ENCODE assay signal across 32 cellular contexts in the genomic region with DNA sequence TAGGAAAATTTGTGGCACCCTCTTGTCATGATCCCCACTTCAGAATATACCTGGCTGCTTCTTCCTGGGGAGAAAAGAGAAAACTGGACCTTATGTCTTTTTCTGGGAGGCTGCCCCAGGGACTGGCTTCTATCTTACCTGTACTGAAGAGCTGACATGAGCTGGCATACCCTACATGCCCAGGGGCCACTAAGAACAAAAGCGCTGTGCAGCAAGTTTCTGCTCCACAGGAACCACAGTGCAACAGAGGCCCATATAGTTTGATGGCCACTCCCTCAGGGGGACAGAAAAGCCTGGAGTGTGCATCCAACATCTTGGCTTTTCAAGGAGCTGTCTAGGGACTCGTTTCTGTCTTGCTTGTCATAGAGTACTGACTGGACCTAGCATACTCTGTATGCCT.
"Had no signal": no experiment of that assay in that cellular context is flagged by ENCODE, and none has a peak within 500 bp of the region (broad histone marks: within the 10 kb centered on the region; RNA-seq: fewer than 3 reads in every experiment).

No MANE protein-coding gene starts in this region.

- H3K9me3 ChIP-seq: ovary, psoas muscle, suprapubic skin, testis, tibial artery, transverse colon, upper lobe of right lung, uterus had no signal

- H3K27ac ChIP-seq: neural progenitor cell, ovary, parathyroid adenoma, psoas muscle, skin epidermis, spleen, suprapubic skin, testis, tibial artery, transverse colon, upper lobe of right lung, uterus had no signal

- H3K4me3 ChIP-seq: neural progenitor cell, ovary, psoas muscle, skin epidermis, smooth muscle cell, spleen, suprapubic skin, testis, tibial artery, transverse colon, upper lobe of right lung, uterus had no signal

- DNase-seq: naive thymus-derived CD4-positive, alpha-beta T cell; natural killer cell; nephron progenitor cell; occipital lobe; ovary; posterior cingulate gyrus; psoas muscle; right cardiac atrium; spleen; stimulated activated CD4-positive, alpha-beta T cell treated with anti-CD3 and anti-CD28 coated beads, Interleukin-12 subunit alpha, Interleukin-12 subunit beta, amount 100 ng/mL, for 4 hours; stimulated activated CD4-positive, alpha-beta T cell treated with anti-CD3 and anti-CD28 coated beads, Interleukin-1b, Interleukin-23, amount 100 ng/mL, for 48 hours; stimulated activated CD4-positive, alpha-beta T cell treated with anti-CD3 and anti-CD28 coated beads, Interleukin-4, amount 100 ng/mL, for 1 hour; stimulated activated CD4-positive, alpha-beta T cell treated with anti-CD3 and anti-CD28 coated beads, Interleukin-4, amount 100 ng/mL, for 4 hours; stimulated activated CD8-positive, alpha-beta memory T cell treated with anti-CD3 and anti-CD28 coated beads, Interleukin-4, amount 100 ng/mL, for 48 hours; stimulated activated naive CD4-positive, alpha-beta T cell; stimulated activated naive CD8-positive, alpha-beta T cell treated with anti-CD3 and anti-CD28 coated beads, Interleukin-15, amount 100 ng/mL, for 72 hours; stimulated activated naive CD8-positive, alpha-beta T cell treated with anti-CD3 and anti-CD28 coated beads, Interleukin-15, Interleukin-2, amounts not matched to agents 100 U/mL and 50 U/mL, for 24 hours; substantia nigra; testis; tibial artery; transverse colon; upper lobe of right lung; uterus had no signal

- H3K27me3 Mint-ChIP-seq: naive thymus-derived CD4-positive, alpha-beta T cell; progenitor cell of endocrine pancreas; stimulated activated memory B cell treated with anti-CD40 and anti-IgM and Interleukin-4, amounts not matched to agents 10 μg/mL and 1 μg/mL and 100 μg/mL, for 72 hours; stimulated activated naive CD8-positive, alpha-beta T cell treated with anti-CD3 and anti-CD28 coated beads, Interleukin-15, amount 100 ng/mL, for 72 hours; type B pancreatic cell had no signal

- H3K4me1 ChIP-seq: neural progenitor cell, parathyroid adenoma, psoas muscle, spleen, suprapubic skin, testis, tibial artery, transverse colon, upper lobe of right lung, uterus had no signal

- H3K4me3 Mint-ChIP-seq: naive thymus-derived CD4-positive, alpha-beta T cell; natural killer cell; nephron progenitor cell; neural progenitor cell; stimulated activated memory B cell treated with anti-CD40 and anti-IgM and Interleukin-4, amounts not matched to agents 10 μg/mL and 1 μg/mL and 100 μg/mL, for 72 hours; stimulated activated naive CD8-positive, alpha-beta T cell treated with anti-CD3 and anti-CD28 coated beads, Interleukin-15, amount 100 ng/mL, for 72 hours; type B pancreatic cell had no signal

- H3K27me3 ChIP-seq: neural progenitor cell, ovary, spleen, suprapubic skin, testis, tibial artery, transverse colon, upper lobe of right lung, uterus had no signal

- H3K4me1 Mint-ChIP-seq: naive thymus-derived CD4-positive, alpha-beta T cell; natural killer cell; nephron progenitor cell; neural progenitor cell; stimulated activated memory B cell treated with anti-CD40 and anti-IgM and Interleukin-4, amounts not matched to agents 10 μg/mL and 1 μg/mL and 100 μg/mL, for 72 hours; stimulated activated naive CD8-positive, alpha-beta T cell treated with anti-CD3 and anti-CD28 coated beads, Interleukin-15, amount 100 ng/mL, for 72 hours had no signal

- H3K36me3 ChIP-seq: ovary, suprapubic skin, tibial artery, transverse colon, upper lobe of right lung, uterus had no signal

- ATAC-seq: naive thymus-derived CD4-positive, alpha-beta T cell; natural killer cell; psoas muscle; right cardiac atrium; sciatic nerve; stimulated activated memory B cell treated with anti-CD40 and anti-IgM and Interleukin-4, amounts not matched to agents 10 μg/mL and 1 μg/mL and 100 μg/mL, for 72 hours; stimulated activated naive CD8-positive, alpha-beta T cell treated with anti-CD3 and anti-CD28 coated beads, Interleukin-15, amount 100 ng/mL, for 72 hours; stimulated activated naive CD8-positive, alpha-beta T cell treated with anti-CD3 and anti-CD28 coated beads, Interleukin-15, Interleukin-2, amounts not matched to agents 100 U/mL and 50 U/mL, for 24 hours; upper lobe of right lung had no signal

- H3K27ac Mint-ChIP-seq: naive thymus-derived CD4-positive, alpha-beta T cell; natural killer cell; nephron progenitor cell; neural progenitor cell; stimulated activated memory B cell treated with anti-CD40 and anti-IgM and Interleukin-4, amounts not matched to agents 10 μg/mL and 1 μg/mL and 100 μg/mL, for 72 hours; stimulated activated naive CD8-positive, alpha-beta T cell treated with anti-CD3 and anti-CD28 coated beads, Interleukin-15, amount 100 ng/mL, for 72 hours; type B pancreatic cell had no signal

- H3K9me3 Mint-ChIP-seq: natural killer cell; nephron progenitor cell; neural progenitor cell; stimulated activated naive CD8-positive, alpha-beta T cell treated with anti-CD3 and anti-CD28 coated beads, Interleukin-15, amount 100 ng/mL, for 72 hours; type B pancreatic cell had no signal

- H3K36me3 Mint-ChIP-seq: natural killer cell had no signal
